In the genomic region with DNA sequence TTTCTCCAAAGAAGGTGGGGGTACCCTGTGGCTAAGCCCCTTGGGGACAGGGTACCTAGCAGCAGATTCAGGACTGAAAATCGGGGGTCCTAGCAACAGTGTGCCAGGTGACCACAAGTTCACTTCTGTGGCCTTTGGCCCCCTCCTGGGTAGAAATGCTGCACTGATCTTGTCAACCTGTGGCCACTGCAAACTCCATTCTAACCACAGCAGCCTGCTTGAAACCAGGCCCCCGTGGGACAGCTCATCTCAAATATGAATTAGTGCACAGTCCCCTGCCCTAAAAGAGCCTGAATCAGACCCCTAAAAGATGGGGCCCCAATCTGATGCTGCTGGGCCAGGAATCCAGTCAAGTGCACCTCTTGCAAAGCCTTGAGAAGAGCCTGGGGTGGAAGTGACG, we compare ENCODE assay signal across 17 cellular contexts.
A peak's percentile ranks its signal among the peaks of the same experiment; 100 is the strongest.
DNase-seq lines count a peak whose midpoint lies in the region; ATAC-seq and TF ChIP-seq lines count a peak whose summit lies in the region.
"Had no signal": no experiment of that assay in that cellular context is flagged by ENCODE, and none has a peak within 500 bp of the region (broad histone marks: within the 10 kb centered on the region; RNA-seq: fewer than 3 reads in every experiment).

No MANE protein-coding gene starts in this region.

- no peak overlapping the region for H4K8ac ChIP-seq in mesendoderm (ENCODE audit: low read depth, low read length)

- H2BK15ac ChIP-seq in mesendoderm (replicated peaks; ENCODE audit: low read depth) = no peak overlapping the region

- no peak for DNase-seq in Karpas-422
- no peak for DNase-seq in mesendoderm
- DNase-seq in spleen = peak; percentile 14
- DNase-seq in Kasumi-1 (lab: John Stamatoyannopoulos, UW) = no peak
- no peak for DNase-seq in activated effector memory CD4-positive, alpha-beta T cell treated with Interleukin-2 at 50 U/mL for 16 hours
- DNase-seq: BE2C; Caco-2; CD8-positive, alpha-beta memory T cell; DND-41; GDM1; GM23248 had no signal

- H3K9me3 ChIP-seq in Karpas-422 (ENCODE audit: low read length) (no peaks in the 10 kb centered on the region), spleen (no peaks in the 10 kb centered on the region)
- H3K9me3 ChIP-seq: A549, BE2C, Caco-2 had no signal

- no peak overlapping the region for H2BK120ac ChIP-seq in mesendoderm (ENCODE audit: low read depth, low read length)

- no peaks in the 10 kb centered on the region for H3K79me1 ChIP-seq in mesendoderm (ENCODE audit: low read length)

- H3K36me3 ChIP-seq in Karpas-422 (ENCODE audit: insufficient read depth, low read length) (no peaks in the 10 kb centered on the region), mesendoderm (ENCODE audit: control insufficient read depth, insufficient read depth, low read length) (no peaks in the 10 kb centered on the region), spleen (no peaks in the 10 kb centered on the region)
- H3K36me3 ChIP-seq: BE2C had no signal

- no CpG with 5 or more reads among the region's 3 CpGs for WGBS in mesendoderm (ENCODE audit: extremely low coverage, insufficient coverage, low lambda C conversion rate)
- WGBS in spleen, 5 donors = 56 to 75% (median 65%) methylated on average over 3 of the region's 3 CpGs

- no peaks in the 10 kb centered on the region; the same call in 1 of the 2 replicates for H4K20me1 ChIP-seq in Karpas-422 (ENCODE audit: insufficient read depth, low read depth, low read length)

- H2AK5ac ChIP-seq in mesendoderm (ENCODE audit: low read length) = no peak overlapping the region

- peaks cover 20% of the 10 kb centered on the region for H3K4me1 ChIP-seq in Karpas-422 (ENCODE audit: low read length)
- peaks cover 3% of the 10 kb centered on the region for H3K4me1 ChIP-seq in mesendoderm (ENCODE audit: control insufficient read depth, low read depth, low read length)
- no peaks in the 10 kb centered on the region for H3K4me1 ChIP-seq in spleen
- H3K4me1 ChIP-seq: A549, BE2C, Caco-2 had no signal

- H3K4me2 ChIP-seq in Karpas-422 (ENCODE audit: low read depth, low read length, poor library complexity, severe bottlenecking) (peak overlapping the region; percentile 40), mesendoderm (ENCODE audit: low read length) (no peak overlapping the region)
- H3K4me2 ChIP-seq: A549 had no signal

- H3K4ac ChIP-seq in mesendoderm (ENCODE audit: low read depth, low read length) = no peak overlapping the region

- H3K56ac ChIP-seq in mesendoderm (ENCODE audit: low read length) = peak overlapping the region; percentile 31

- no peak overlapping the region for H2BK5ac ChIP-seq in mesendoderm (ENCODE audit: low read length)

- no peak for ATAC-seq in GM19351 (IDR thresholded peaks at IDR 0.05; ENCODE audit: unreplicated experiment)
- ATAC-seq in HG03045 (IDR thresholded peaks at IDR 0.05; ENCODE audit: unreplicated experiment) = no peak
- ATAC-seq: A549, HCT116 had no signal

- no peaks in the 10 kb centered on the region for H3K9me2 ChIP-seq in Karpas-422 (replicated peaks; ENCODE audit: insufficient read depth, low read length)

- no peaks in the 10 kb centered on the region for H3K27me3 ChIP-seq in Karpas-422 (ENCODE audit: low read length)
- H3K27me3 ChIP-seq in mesendoderm (ENCODE audit: insufficient read depth, low read length, poor library complexity) = no peaks in the 10 kb centered on the region
- H3K27me3 ChIP-seq in spleen (replicated peaks in 1 of 7) = no peaks in the 10 kb centered on the region
- H3K27me3 ChIP-seq: BE2C had no signal

- no peak overlapping the region for H3K9ac ChIP-seq in Karpas-422 (ENCODE audit: low read length)
- H3K9ac ChIP-seq in mesendoderm (ENCODE audit: low read length) = no peak overlapping the region
- H3K9ac ChIP-seq: GM23248 had no signal

- H4K5ac ChIP-seq in mesendoderm (ENCODE audit: low read length) = no peak overlapping the region

- no peak overlapping the region for H3K27ac ChIP-seq in Karpas-422 (ENCODE audit: low read length)
- H3K27ac ChIP-seq in VCaP = peak overlapping the region; percentile 31; the same call in 1 of the 2 replicates
- no peak overlapping the region for H3K27ac ChIP-seq in mesendoderm (ENCODE audit: low read depth, low read length)
- no peak overlapping the region for H3K27ac ChIP-seq in spleen
- H3K27ac ChIP-seq: A549, GM23248, HL-60 had no signal

- TF ChIP-seq POLR2A in spleen (IDR thresholded peaks at IDR 0.05) = no peak

- no peak overlapping the region for H3K18ac ChIP-seq in mesendoderm (ENCODE audit: low read length)

- H3K79me2 ChIP-seq in Karpas-422 (ENCODE audit: low read length) (no peaks in the 10 kb centered on the region), mesendoderm (ENCODE audit: control insufficient read depth, insufficient read depth, low read length) (no peaks in the 10 kb centered on the region)

- no peak overlapping the region for H2AFZ ChIP-seq in Karpas-422 (ENCODE audit: low read length)
- H2AFZ ChIP-seq: GM23248 had no signal

- no peak overlapping the region for H3K23ac ChIP-seq in mesendoderm (ENCODE audit: low read length)

- TF ChIP-seq CTCF in VCaP (conservative IDR thresholded peaks at IDR 0.05) (no peak), spleen (IDR thresholded peaks at IDR 0.05 in 8 of 11, conservative IDR thresholded peaks at IDR 0.05 in 3 of 11) (no peak)

- intact Hi-C loops in spleen (cut with DNase I; ENCODE audit: low total_unique reads) = no loop called here

- H3K4me3 ChIP-seq in Karpas-422 (ENCODE audit: low read length) = no peak overlapping the region
- no peak overlapping the region for H3K4me3 ChIP-seq in mesendoderm (ENCODE audit: low read length)
- no peak overlapping the region for H3K4me3 ChIP-seq in spleen
- H3K4me3 ChIP-seq: A549, GM23248 had no signal
